Comparison of ENCODE assay signal across 8 cellular contexts in the genomic region with DNA sequence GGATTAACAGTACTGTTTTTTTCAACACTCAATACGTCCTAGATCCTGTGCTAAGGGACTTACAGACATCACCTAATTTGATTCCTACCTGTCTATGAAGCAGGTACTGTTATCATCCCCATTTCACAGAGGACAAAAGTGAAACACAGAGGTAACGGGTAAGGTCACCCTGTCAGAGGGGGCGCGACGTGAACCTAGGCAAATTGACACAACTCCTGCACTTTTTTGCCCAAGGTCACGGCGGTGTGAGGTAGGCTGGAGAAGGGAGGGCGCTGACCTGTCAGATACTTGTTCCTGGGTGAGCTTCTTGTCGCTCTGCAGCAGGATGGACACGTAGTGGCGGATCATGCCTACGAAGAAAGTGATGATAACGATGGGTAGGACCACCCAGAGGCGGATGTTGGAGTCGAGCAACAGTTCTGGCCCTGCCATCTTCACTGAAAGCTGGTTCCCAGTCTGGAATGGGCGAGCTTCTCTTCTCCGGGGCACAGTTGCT. TPM values are rescaled to one million over a fixed set of nuclear protein-coding genes. Genes with fewer than 3 reads are reported as not detected.
DNase-seq lines count a peak whose midpoint lies in the region; ATAC-seq and TF ChIP-seq lines count a peak whose summit lies in the region.

No MANE protein-coding gene starts in this region.

- H3K4me3 ChIP-seq in HUES64 (ENCODE audit: low read length) (peak overlapping the region; percentile 100), colonic mucosa (peak overlapping the region; percentile 86), muscle layer of colon (ENCODE audit: low read depth in 1 of 2, low read length in 2 of 2) (peak overlapping the region; percentile 66 to 99)

- peaks cover 6% of the 10 kb centered on the region; the same call in 1 of the 2 replicates for H3K4me1 ChIP-seq in HUES64 (ENCODE audit: insufficient read depth, low read length)
- peaks cover 16% of the 10 kb centered on the region for H3K4me1 ChIP-seq in colonic mucosa
- H3K4me1 ChIP-seq in muscle layer of colon (ENCODE audit: insufficient read depth, low read length), result peaks cover 17% of the 10 kb centered on the region

- peaks cover 22% of the 10 kb centered on the region for H3K36me3 Mint-ChIP-seq in CD4-positive, alpha-beta T cell (ENCODE audit: low read depth)

- WGBS in HUES64, result 2% methylated on average over 17 of the region's 17 CpGs

- intact Hi-C loops in CD4-positive, alpha-beta T cell (cut with DNase I, micrococcal nuclease), result loop anchor here (2.0 to 10.0 kb wide), 5 partner anchors 41 to 299 kb away; a partner anchor contains a TSS
- intact Hi-C loops in colonic mucosa (cut with DNase I), result no loop called here

- ATAC-seq in CD4-positive, alpha-beta T cell (ENCODE audit: poor library complexity), result peak; percentile 44
- peak; percentile 22 for ATAC-seq in GM21423 (IDR thresholded peaks at IDR 0.05; ENCODE audit: unreplicated experiment)

- H3K27me3 ChIP-seq in CD4-positive, alpha-beta T cell (ENCODE audit: control insufficient read depth, insufficient read depth, low read length), result no peaks in the 10 kb centered on the region
- H3K27me3 ChIP-seq in HUES64 (ENCODE audit: insufficient read depth, low read length) (no peaks in the 10 kb centered on the region), colonic mucosa (no peaks in the 10 kb centered on the region), muscle layer of colon (ENCODE audit: control insufficient read depth in 1 of 2, insufficient read depth in 2 of 2, low read length in 2 of 2) (no peaks in the 10 kb centered on the region)

- H3K27ac Mint-ChIP-seq in CD4-positive, alpha-beta T cell, result peak overlapping the region; percentile 98

- peaks cover 27% of the 10 kb centered on the region for H3K4me1 Mint-ChIP-seq in CD4-positive, alpha-beta T cell (ENCODE audit: low read depth)

- no peaks in the 10 kb centered on the region for H3K27me3 Mint-ChIP-seq in CD4-positive, alpha-beta T cell

- H3K4me3 Mint-ChIP-seq in CD4-positive, alpha-beta T cell, result peak overlapping the region; percentile 96

- DNase-seq in CD4-positive, alpha-beta T cell, result no peak
- DNase-seq in colonic mucosa, result no peak
- DNase-seq in AG20443 (ENCODE audit: low spot score), result no peak
- DNase-seq in NCI-H226, result no peak
- DNase-seq in germinal center (ENCODE audit: low spot score), result no peak

- CTCF ChIA-PET in CD4-positive, alpha-beta T cell (lab: Charles Lee), result interaction anchor here (2.1 kb wide), 1 partner anchor 53 kb away, joined by 18 read pairs; a partner anchor contains a TSS

- TF ChIP-seq CTCF in CD4-positive, alpha-beta T cell (IDR thresholded peaks at IDR 0.05), result no peak
- TF ChIP-seq CTCF in colonic mucosa (IDR thresholded peaks at IDR 0.05), result no peak

- no peaks in the 10 kb centered on the region for H3K9me3 Mint-ChIP-seq in CD4-positive, alpha-beta T cell

- H3K36me3 ChIP-seq in HUES64 (ENCODE audit: insufficient read depth, low read length) (peaks cover 25% of the 10 kb centered on the region; the same call in 1 of the 2 replicates), colonic mucosa (no peaks in the 10 kb centered on the region), muscle layer of colon (ENCODE audit: insufficient read depth, low read length) (no peaks in the 10 kb centered on the region)

- peak overlapping the region; percentile 98 for H3K9ac ChIP-seq in HUES64 (ENCODE audit: low read depth, low read length)
- H3K9ac ChIP-seq in colonic mucosa (ENCODE audit: low read depth in 2 of 2, low read length in 2 of 2), result peak overlapping the region; percentile 80 to 89
- peak overlapping the region; percentile 91 for H3K9ac ChIP-seq in muscle layer of colon (ENCODE audit: low read length)

- POLR2A ChIA-PET in CD4-positive, alpha-beta T cell (lab: Charles Lee), result interaction anchor here (0.6 to 2.8 kb wide), 14 partner anchors 8 to 760 kb away, joined by 3 to 54 read pairs (median 8); a partner anchor contains a TSS

- H3K27ac ChIP-seq in CD4-positive, alpha-beta T cell (ENCODE audit: low read depth, low read length), result peak overlapping the region; percentile 75
- peak overlapping the region; percentile 62; the same call in 1 of the 2 replicates for H3K27ac ChIP-seq in HUES64 (ENCODE audit: low read depth, low read length)
- no peak overlapping the region for H3K27ac ChIP-seq in colonic mucosa
- peak overlapping the region; percentile 77 for H3K27ac ChIP-seq in muscle layer of colon (ENCODE audit: low read depth, low read length)

- H3K9me3 ChIP-seq in CD4-positive, alpha-beta T cell (ENCODE audit: control insufficient read depth, low read length), result no peaks in the 10 kb centered on the region
- H3K9me3 ChIP-seq in HUES64 (ENCODE audit: insufficient read depth, low read depth, low read length) (no peaks in the 10 kb centered on the region), colonic mucosa (no peaks in the 10 kb centered on the region), muscle layer of colon (ENCODE audit: low read length) (no peaks in the 10 kb centered on the region)

RNA-seq across cellular contexts. Expression of a gene that starts 0.4 kb away (rescaled TPM):
- 10 to 100 TPM; 41.0 to 42.3 TPM for total RNA-seq in CD4-positive, alpha-beta T cell
- 48.2 TPM for polyA plus RNA-seq in HUES64 (2013, experiment 1 of 2)
- polyA plus RNA-seq in HUES64 (2013, experiment 2 of 2), result 46.2 TPM
- 10 to 100 TPM; 80.2 to 85.9 TPM for total RNA-seq in colonic mucosa

RNA-seq across cellular contexts. Expression of a gene that starts 34.1 kb away (rescaled TPM):
- total RNA-seq in CD4-positive, alpha-beta T cell, result 1 to 10 TPM; 6.3 to 8.3 TPM
- polyA plus RNA-seq in HUES64 (2013, experiment 1 of 2), result 6.4 TPM
- 7.5 TPM for polyA plus RNA-seq in HUES64 (2013, experiment 2 of 2)
- 1 to 10 TPM in 1 of 2 donors, under 1 TPM in 1; 0.96 to 1.1 TPM for total RNA-seq in colonic mucosa

RNA-seq across cellular contexts. Expression of a gene that starts 40.0 kb away (rescaled TPM):
- total RNA-seq in CD4-positive, alpha-beta T cell, result 10 to 100 TPM; 13.8 to 16.8 TPM
- 53.9 TPM for polyA plus RNA-seq in HUES64 (2013, experiment 1 of 2)
- polyA plus RNA-seq in HUES64 (2013, experiment 2 of 2), result 62.1 TPM
- total RNA-seq in colonic mucosa, result 10 to 100 TPM in 1 of 2 donors, 1 to 10 TPM in 1; 6.9 to 31.1 TPM

RNA-seq across cellular contexts. Expression of a gene that starts 52.6 kb away (rescaled TPM):
- total RNA-seq in CD4-positive, alpha-beta T cell, result 10 to 100 TPM; 10.7 to 12.4 TPM
- 7.8 TPM for polyA plus RNA-seq in HUES64 (2013, experiment 1 of 2)
- polyA plus RNA-seq in HUES64 (2013, experiment 2 of 2), result 9.8 TPM
- total RNA-seq in colonic mucosa, result 10 to 100 TPM; 23.3 to 40.4 TPM
